ENCODE assay signal across 6 cellular contexts in genomic region chrX:153727108-153727931, GRCh38. TPM values are rescaled to one million over a fixed set of nuclear protein-coding genes. Genes with fewer than 3 reads are reported as not detected.
A peak's percentile ranks its signal among the peaks of the same experiment; 100 is the strongest.
DNase-seq lines count a peak whose midpoint lies in the region; ATAC-seq, FAIRE-seq and TF ChIP-seq lines count a peak whose summit lies in the region.

No MANE protein-coding gene starts in this region.

- peaks cover 19% of the 10 kb centered on the region for H3K4me1 ChIP-seq in colonic mucosa
- peaks cover 0 to 9% (median 7%) of the 10 kb centered on the region in 3 donors for H3K4me1 ChIP-seq in pancreas

- DNase-seq in Right ventricle myocardium inferior (ENCODE audit: missing footprints) (no peak), cardiac septum (ENCODE audit: low spot score) (no peak), colonic mucosa (peak; percentile 49), pancreas (peak; percentile 73 to 92 (median 82)), NCI-H82 (lab: John Stamatoyannopoulos, UW) (no peak)

- H3K27me3 ChIP-seq in colonic mucosa (no peaks in the 10 kb centered on the region), pancreas (no peaks in the 10 kb centered on the region)

- H3K9me3 ChIP-seq in colonic mucosa (no peaks in the 10 kb centered on the region), pancreas (no peaks in the 10 kb centered on the region)

- H3K36me3 ChIP-seq in colonic mucosa (no peaks in the 10 kb centered on the region), pancreas (no peaks in the 10 kb centered on the region)

- FAIRE-seq in pancreas (lab: Jason Lieb, UNC), result no peak

- H3K27ac ChIP-seq in colonic mucosa (peak overlapping the region; percentile 90), pancreas (peak overlapping the region; percentile 46 to 82 (median 74))

- no peak for TF ChIP-seq CTCF in colonic mucosa (IDR thresholded peaks at IDR 0.05)
- no peak for TF ChIP-seq CTCF in pancreas (IDR thresholded peaks at IDR 0.05)

- peak overlapping the region in 1 of 2 donors; percentile 68 for H3K9ac ChIP-seq in colonic mucosa (ENCODE audit: low read depth in 2 of 2, low read length in 2 of 2)

- intact Hi-C loops in Right ventricle myocardium inferior (cut with DNase I), result no loop called here
- intact Hi-C loops in cardiac septum (cut with DNase I), result no loop called here
- intact Hi-C loops in colonic mucosa (cut with DNase I), result no loop called here
- intact Hi-C loops in pancreas (cut with DNase I), result no loop called here

- 7 to 42% methylated on average over 23 of the region's 23 CpGs for WGBS in pancreas, 2 donors

- peak; percentile 6 for ATAC-seq in Right ventricle myocardium inferior
- ATAC-seq in pancreas, result peak; percentile 42 to 52 (median 46)
- no peak for ATAC-seq in HG03342 (IDR thresholded peaks at IDR 0.05; ENCODE audit: unreplicated experiment)

- H3K4me3 ChIP-seq in colonic mucosa (peak overlapping the region; percentile 0), pancreas (peak overlapping the region in 1 of 4 donors; percentile 56)

RNA-seq across cellular contexts. Expression of gene ABCD1, which starts 2.7 kb away (rescaled TPM):
- 16.4 TPM for total RNA-seq in Right ventricle myocardium inferior
- 15.1 TPM for total RNA-seq in cardiac septum
- total RNA-seq in colonic mucosa, result 10 to 100 TPM; 12.7 to 16.8 TPM
- 10 to 100 TPM in 3 of 6 donors, 1 to 10 TPM in 3; 5.8 to 13.2 (median 9.8) TPM for total RNA-seq in pancreas
- polyA plus RNA-seq in pancreas, result 10 to 100 TPM in 1 of 2 donors, 1 to 10 TPM in 1; 6.7 to 11.9 TPM

RNA-seq across cellular contexts. Expression of gene BCAP31, which starts 3.1 kb away (rescaled TPM):
- total RNA-seq in Right ventricle myocardium inferior (98.5 TPM), cardiac septum (98.0 TPM), colonic mucosa (100 to 1,000 TPM; 217 to 295 TPM), pancreas (100 to 1,000 TPM in 2 of 6 donors, 10 to 100 TPM in 4; 72.2 to 118 (median 88.4) TPM)
- polyA plus RNA-seq in pancreas, result 10 to 100 TPM; 66.3 to 90.1 TPM

RNA-seq across cellular contexts. Expression of gene PLXNB3, which starts 36.7 kb away (rescaled TPM):
- total RNA-seq in Right ventricle myocardium inferior (2.3 TPM), cardiac septum (7.6 TPM), colonic mucosa (1 to 10 TPM in 1 of 2 donors, under 1 TPM in 1; 0.57 to 3.7 TPM), pancreas (1 to 10 TPM; 4.0 to 9.0 (median 5.2) TPM)
- polyA plus RNA-seq in pancreas, result 10 to 100 TPM; 22.9 to 28.6 TPM

RNA-seq across cellular contexts. Expression of gene SLC6A8, which starts 39.6 kb away (rescaled TPM):
- total RNA-seq in Right ventricle myocardium inferior (178 TPM), cardiac septum (144 TPM), colonic mucosa (100 to 1,000 TPM; 197 to 435 TPM), pancreas (10 to 100 TPM in 4 of 6 donors, 1 to 10 TPM in 2; 8.4 to 15.8 (median 11.1) TPM)
- 10 to 100 TPM; 12.3 to 14.4 TPM for polyA plus RNA-seq in pancreas

RNA-seq across cellular contexts. Expression of gene SRPK3, which starts 53.5 kb away (rescaled TPM):
- total RNA-seq in Right ventricle myocardium inferior, result 43.3 TPM
- 54.7 TPM for total RNA-seq in cardiac septum
- 1 to 10 TPM in 1 of 2 donors, under 1 TPM in 1; 0.64 to 2.3 TPM for total RNA-seq in colonic mucosa
- under 1 TPM in 5 of 6 donors, not detected in 1; 0.12 to 0.38 (median 0.20) TPM for total RNA-seq in pancreas
- 1 to 10 TPM; 1.0 to 1.5 TPM for polyA plus RNA-seq in pancreas

Comparison
In these comparisons a context has a peak if more than half of its experiments do, and no peak if none do; other contexts are left out.
1. DNase-seq: peak in colonic mucosa (single experiment) and pancreas (6 of 6); none in Right ventricle myocardium inferior (single experiment), cardiac septum (single experiment) and NCI-H82 (single experiment).